In the genomic region with DNA sequence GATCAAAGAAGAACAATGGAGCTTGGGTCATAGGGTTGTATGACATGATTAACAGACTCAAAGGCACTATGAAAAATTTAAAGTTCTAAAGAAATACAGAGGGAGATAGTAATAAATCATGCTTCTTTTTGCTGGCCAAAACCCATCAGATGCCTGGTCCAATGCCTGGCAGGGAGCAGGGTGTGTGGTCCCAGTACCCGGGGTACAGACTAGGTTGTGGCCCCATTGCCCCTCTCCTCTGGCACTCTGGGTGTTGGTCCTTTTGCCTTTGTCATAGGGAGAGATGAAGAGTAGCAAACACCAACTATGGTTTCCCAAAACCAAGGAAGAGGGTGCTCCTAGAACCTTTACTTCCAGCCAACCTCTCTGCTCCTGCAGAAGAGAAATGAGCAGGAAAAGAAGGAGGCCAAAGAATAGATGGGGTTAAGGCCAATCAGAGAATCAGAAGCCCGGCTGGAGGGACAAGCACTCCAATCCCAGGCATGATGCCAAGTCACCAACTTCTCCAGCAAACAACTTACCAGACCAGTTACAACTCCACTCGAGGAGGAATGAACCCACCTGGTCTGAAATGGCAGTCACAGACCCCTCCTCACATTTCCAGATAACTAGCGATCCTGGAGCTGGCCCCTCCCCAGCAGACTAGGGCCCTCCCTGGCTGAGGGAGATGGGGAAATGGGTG, we compare ENCODE assay signal across 10 cellular contexts. TPM values are rescaled to one million over a fixed set of nuclear protein-coding genes. Genes with fewer than 3 reads are reported as not detected.
DNase-seq lines count a peak whose midpoint lies in the region; ATAC-seq, FAIRE-seq and TF ChIP-seq lines count a peak whose summit lies in the region.
"Had no signal": no experiment of that assay in that cellular context is flagged by ENCODE, and none has a peak within 500 bp of the region (broad histone marks: within the 10 kb centered on the region; RNA-seq: fewer than 3 reads in every experiment).

No MANE protein-coding gene starts in this region.

- peaks cover 46% of the 10 kb centered on the region for H3K27me3 Mint-ChIP-seq in activated naive CD4-positive, alpha-beta T cell treated with anti-CD3 and anti-CD28 coated beads, Interleukin-2, amount 50 U/mL, for 24 hours
- peaks cover 66% of the 10 kb centered on the region for H3K27me3 Mint-ChIP-seq in activated B cell treated with CpG ODN at 0.5 μM for 24 hours

- intact Hi-C loops in activated B cell treated with CpG ODN at 0.5 μM for 24 hours (cut with micrococcal nuclease) (no loop called here), HepG2 (cut with micrococcal nuclease; ENCODE audit: unreplicated experiment) (no loop called here), spleen (cut with DNase I; ENCODE audit: low total_unique reads) (no loop called here), transverse colon (cut with DNase I; ENCODE audit: low total_unique reads) (no loop called here)

- WGBS in HepG2 (ENCODE audit: low lambda C conversion rate), result 61% methylated on average over 4 of the region's 4 CpGs
- WGBS in spleen, 5 donors, result 28 to 41% (median 37%) methylated on average over 4 of the region's 4 CpGs
- WGBS in transverse colon (ENCODE audit: low coverage in 1 of 2), 2 donors, result 0 to 24% methylated on average over 1 to 4 of the region's 4 CpGs

- POLR2A ChIA-PET in activated B cell treated with CpG ODN at 0.5 μM for 24 hours (lab: Charles Lee) (interaction anchor here (1.0 kb wide), 1 partner anchor 71 kb away, joined by 3 read pairs; a partner anchor contains a TSS), HepG2 (lab: Yijun Ruan, JAX) (interaction anchor here (0.9 to 4.2 kb wide), 7 partner anchors 8 to 76 kb away, joined by 3 to 44 read pairs (median 4); a partner anchor contains a TSS)

- TF ChIP-seq POLR2A in HepG2 (IDR thresholded peaks at IDR 0.05; ENCODE audit: insufficient read depth in 1 of 2, low read depth in 2 of 2, low read length in 2 of 2) (no peak), spleen (IDR thresholded peaks at IDR 0.05) (no peak), transverse colon (IDR thresholded peaks at IDR 0.05) (no peak)

- peaks cover 20% of the 10 kb centered on the region for H3K4me1 Mint-ChIP-seq in activated naive CD4-positive, alpha-beta T cell treated with anti-CD3 and anti-CD28 coated beads, Interleukin-2, amount 50 U/mL, for 24 hours
- peaks cover 17% of the 10 kb centered on the region for H3K4me1 Mint-ChIP-seq in activated B cell treated with CpG ODN at 0.5 μM for 24 hours

- H2AFZ ChIP-seq in HepG2 (ENCODE audit: low read length), result no peak overlapping the region

- CTCF ChIA-PET in activated B cell treated with CpG ODN at 0.5 μM for 24 hours (lab: Charles Lee) (no interaction called here), HepG2 (lab: Yijun Ruan, JAX; ENCODE audit: low intra/inter-chr PET ratio, low total read pairs) (no interaction called here)

- no peak for TF ChIP-seq RAD21 in HepG2 (CRISPR knock-in tag; IDR thresholded peaks at IDR 0.05)

- H3K36me3 Mint-ChIP-seq in activated naive CD4-positive, alpha-beta T cell treated with anti-CD3 and anti-CD28 coated beads, Interleukin-2, amount 50 U/mL, for 24 hours, result no peaks in the 10 kb centered on the region
- H3K36me3 Mint-ChIP-seq in activated naive CD4-positive, alpha-beta T cell treated with anti-CD3 and anti-CD28 coated beads, Interleukin-2, amount 50 U/mL, for 72 hours, result peaks cover 5% of the 10 kb centered on the region in 2 donors
- H3K36me3 Mint-ChIP-seq in activated B cell treated with CpG ODN at 0.5 μM for 24 hours (ENCODE audit: low read depth), result no peaks in the 10 kb centered on the region

- H3K4me1 ChIP-seq in HepG2 (ENCODE audit: insufficient read depth, low read length), result peaks cover 72% of the 10 kb centered on the region
- peaks cover 11 to 26% (median 21%) of the 10 kb centered on the region in 6 donors for H3K4me1 ChIP-seq in spleen
- H3K4me1 ChIP-seq in transverse colon, result peaks cover 0 to 21% (median 12%) of the 10 kb centered on the region in 4 donors

- no peaks in the 10 kb centered on the region for H4K20me1 ChIP-seq in HepG2 (ENCODE audit: insufficient read depth, low read length)

- H3K9me3 Mint-ChIP-seq in activated naive CD4-positive, alpha-beta T cell treated with anti-CD3 and anti-CD28 coated beads, Interleukin-2, amount 50 U/mL, for 24 hours, result no peaks in the 10 kb centered on the region
- H3K9me3 Mint-ChIP-seq in activated naive CD4-positive, alpha-beta T cell treated with anti-CD3 and anti-CD28 coated beads, Interleukin-2, amount 50 U/mL, for 72 hours, result no peaks in the 10 kb centered on the region
- H3K9me3 Mint-ChIP-seq in activated B cell treated with CpG ODN at 0.5 μM for 24 hours, result no peaks in the 10 kb centered on the region

- no peak overlapping the region for H3K27ac Mint-ChIP-seq in activated naive CD4-positive, alpha-beta T cell treated with anti-CD3 and anti-CD28 coated beads, Interleukin-2, amount 50 U/mL, for 24 hours
- no peak overlapping the region for H3K27ac Mint-ChIP-seq in activated naive CD4-positive, alpha-beta T cell treated with anti-CD3 and anti-CD28 coated beads, Interleukin-2, amount 50 U/mL, for 72 hours
- H3K27ac Mint-ChIP-seq in activated B cell treated with CpG ODN at 0.5 μM for 24 hours, result no peak overlapping the region

- no peaks in the 10 kb centered on the region; a peak in 1 of 5 replicates for H3K27me3 ChIP-seq in HepG2 (ENCODE audit: control insufficient read depth in 1 of 2, insufficient read depth in 2 of 2, low read length in 2 of 2)
- peaks cover 0 to 100% (median 45%) of the 10 kb centered on the region in 7 donors for H3K27me3 ChIP-seq in spleen (replicated peaks in 1 of 7)
- H3K27me3 ChIP-seq in transverse colon, result peaks cover 85% of the 10 kb centered on the region

- 0 out of 2 replicates have a peak overlapping the region, but pooled peaks have one; percentile 33 for H3K9ac ChIP-seq in HepG2 (ENCODE audit: insufficient read depth, low read depth, low read length)

- no peak for DNase-seq in activated naive CD4-positive, alpha-beta T cell treated with anti-CD3 and anti-CD28 coated beads, Interleukin-2, amount 50 U/mL, for 72 hours (ENCODE audit: low spot score in 2 of 2)
- DNase-seq in activated B cell treated with CpG ODN at 0.5 μM for 24 hours, result no peak
- no peak for DNase-seq in HepG2 (ENCODE audit: low spot score)
- DNase-seq in spleen, result peak; percentile 35
- DNase-seq in transverse colon, result no peak
- DNase-seq: NCI-H1694 treated with DMSO at 0.1 percent for 48 hours had no signal

- no peak overlapping the region for H3K27ac ChIP-seq in HepG2 (ENCODE audit: extremely low read length, insufficient read depth, low read length)
- no peak overlapping the region for H3K27ac ChIP-seq in spleen
- no peak overlapping the region for H3K27ac ChIP-seq in transverse colon
- H3K27ac ChIP-seq: esophagus muscularis mucosa had no signal

- H3K4me3 Mint-ChIP-seq in activated naive CD4-positive, alpha-beta T cell treated with anti-CD3 and anti-CD28 coated beads, Interleukin-2, amount 50 U/mL, for 24 hours, result peak overlapping the region; percentile 69
- peak overlapping the region; percentile 46 for H3K4me3 Mint-ChIP-seq in activated B cell treated with CpG ODN at 0.5 μM for 24 hours

- H3K9me3 ChIP-seq in HepG2 (ENCODE audit: low read length), result no peaks in the 10 kb centered on the region
- H3K9me3 ChIP-seq in spleen, result no peaks in the 10 kb centered on the region
- no peaks in the 10 kb centered on the region for H3K9me3 ChIP-seq in transverse colon
- H3K9me3 ChIP-seq: esophagus muscularis mucosa had no signal

- TF ChIP-seq CTCF in activated B cell treated with CpG ODN at 0.5 μM for 24 hours (IDR thresholded peaks at IDR 0.05), result no peak
- no peak for TF ChIP-seq CTCF in HepG2 (CRISPR knock-in tag; IDR thresholded peaks at IDR 0.05)
- TF ChIP-seq CTCF in spleen (IDR thresholded peaks at IDR 0.05 in 8 of 11, conservative IDR thresholded peaks at IDR 0.05 in 3 of 11), result no peak
- TF ChIP-seq CTCF in transverse colon (IDR thresholded peaks at IDR 0.05), result no peak

- H3K4me2 ChIP-seq in HepG2 (ENCODE audit: low read depth, low read length), result peak overlapping the region; percentile 93

- H3K36me3 ChIP-seq in HepG2 (replicated peaks in 1 of 2; ENCODE audit: control insufficient read depth in 1 of 2, insufficient read depth in 2 of 2, low read length in 2 of 2), result peaks cover 12 to 42% of the 10 kb centered on the region in 2 experiments; a peak in 4 of 5 replicates
- no peaks in the 10 kb centered on the region for H3K36me3 ChIP-seq in spleen
- H3K36me3 ChIP-seq in transverse colon, result no peaks in the 10 kb centered on the region
- H3K36me3 ChIP-seq: esophagus muscularis mucosa had no signal

- peaks cover 40% of the 10 kb centered on the region for H3K79me2 ChIP-seq in HepG2 (ENCODE audit: insufficient read depth, low read length)

- H3K4me3 ChIP-seq in HepG2 (replicated peaks in 1 of 3; ENCODE audit: insufficient read depth in 1 of 3, low read depth in 2 of 3, low read length in 3 of 3) (peak overlapping the region; percentile 41 to 92 (median 43); a peak in 5 of 6 replicates), spleen (peak overlapping the region in 1 of 8 donors; percentile 68), transverse colon (no peak overlapping the region)

- in situ Hi-C loops in HepG2 (cut with HindIII; ENCODE audit: extremely low pct_ligation_motif_present, low pct_unique_long_range_greater_than_20kb), result no loop called here
- in situ Hi-C loops in transverse colon (cut with MboI; ENCODE audit: low pct_ligation_motif_present in 1 of 4, low pct_unique_long_range_greater_than_20kb in 1 of 4, low sequenced_read_pairs in 3 of 4), result no loop called here

- no peak for ATAC-seq in activated naive CD4-positive, alpha-beta T cell treated with anti-CD3 and anti-CD28 coated beads, Interleukin-2, amount 50 U/mL, for 72 hours
- ATAC-seq in activated B cell treated with CpG ODN at 0.5 μM for 24 hours (ENCODE audit: low read depth) (no peak), HepG2 (no peak), GM21515 (IDR thresholded peaks at IDR 0.05; ENCODE audit: unreplicated experiment) (no peak), SK-N-SH treated with all-trans-retinoic acid at 6 μM for 48 hours (no peak)

- no TSS peak for BruUV-seq in HepG2 (replicated peaks; lab: Mats Ljungman, UMichigan)

- no peak for FAIRE-seq in HepG2 (lab: Jason Lieb, UNC)

- TF ChIP-seq EP300 in HepG2 (IDR thresholded peaks at IDR 0.05; ENCODE audit: low read depth in 2 of 2, low read length in 2 of 2), result no peak
- no peak for TF ChIP-seq EP300 in HepG2 (CRISPR knock-in tag; IDR thresholded peaks at IDR 0.05; ENCODE audit: borderline replicate concordance)
- no peak for TF ChIP-seq EP300 in transverse colon (IDR thresholded peaks at IDR 0.05; ENCODE audit: low read depth)

RNA-seq across cellular contexts. Expression of a gene that starts 1.8 kb away (rescaled TPM):
- not detected for total RNA-seq in activated naive CD4-positive, alpha-beta T cell treated with anti-CD3 and anti-CD28 coated beads, Interleukin-2, amount 50 U/mL, for 72 hours
- not detected in 2 replicates for total RNA-seq in activated B cell treated with CpG ODN at 0.5 μM for 24 hours
- 31.2 and 51.8 TPM in 2 replicates for total RNA-seq in HepG2 (2016; rRNA removed; fragmentation: Illumina TruSeq; extraction: Trizol)
- total RNA-seq in HepG2 (2016; cell fraction: cytosol; rRNA removed; fragmentation: Illumina TruSeq; extraction: Trizol; ENCODE audit: low read depth), result 9.5 and 9.8 TPM in 2 replicates
- 29.4 and 52.8 TPM in 2 replicates for total RNA-seq in HepG2 (2016; cell fraction: insoluble cytoplasmic fraction; rRNA removed; fragmentation: Illumina TruSeq; extraction: Trizol)
- 40.5 and 40.6 TPM in 2 replicates for total RNA-seq in HepG2 (2016; cell fraction: membrane; rRNA removed; fragmentation: Illumina TruSeq; extraction: Trizol)
- total RNA-seq in HepG2 (2016; cell fraction: nucleus; rRNA removed; fragmentation: Illumina TruSeq; extraction: Trizol), result 59.8 and 72.1 TPM in 2 replicates
- 30.1 and 35.7 TPM in 2 replicates for polyA plus RNA-seq in HepG2 (2011; rRNA removed)
- polyA plus RNA-seq in HepG2 (2011; cell fraction: cytosol; rRNA removed), result 21.8 and 38.4 TPM in 2 replicates
- polyA plus RNA-seq in HepG2 (2011; cell fraction: nucleus; rRNA removed), result 46.7 and 64.4 TPM in 2 replicates
- polyA plus RNA-seq in HepG2 (2012), result 27.1 and 28.5 TPM in 2 replicates
- 14.9 and 15.4 TPM in 2 replicates for polyA plus RNA-seq in HepG2 (2016; cell fraction: cytosol; fragmentation: Illumina TruSeq; extraction: Trizol; ENCODE audit: low read depth)
- 40.4 and 49.0 TPM in 2 replicates for polyA plus RNA-seq in HepG2 (2016; cell fraction: insoluble cytoplasmic fraction; fragmentation: Illumina TruSeq; extraction: Trizol; ENCODE audit: low read depth)
- polyA plus RNA-seq in HepG2 (2016; cell fraction: membrane; fragmentation: Illumina TruSeq; extraction: Trizol; ENCODE audit: low read depth), result 39.5 and 45.0 TPM in 2 replicates
- polyA plus RNA-seq in HepG2 (2016; cell fraction: nucleus; fragmentation: Illumina TruSeq; extraction: Trizol; ENCODE audit: insufficient read depth, low read depth), result 130 and 131 TPM in 2 replicates
- 0.07 and 131 TPM in 2 replicates for polyA minus RNA-seq in HepG2 (2011; rRNA and poly(A)+ RNA removed; ENCODE audit: low replicate concordance)
- polyA minus RNA-seq in HepG2 (2011; cell fraction: cytosol; rRNA and poly(A)+ RNA removed), result 57.3 and 61.0 TPM in 2 replicates
- polyA minus RNA-seq in HepG2 (2011; cell fraction: nucleus; rRNA and poly(A)+ RNA removed), result 23.1 and 27.6 TPM in 2 replicates
- under 1 TPM in 1 of 7 donors, not detected in 6; 0.34 TPM for total RNA-seq in spleen
- under 1 TPM in 2 of 3 donors, not detected in 1; 0.03 TPM for polyA plus RNA-seq in spleen
- not detected for total RNA-seq in transverse colon

RNA-seq across cellular contexts. Expression of a gene that starts 46.7 kb away (rescaled TPM):
- under 1 TPM; 0.10 to 0.39 TPM for total RNA-seq in activated naive CD4-positive, alpha-beta T cell treated with anti-CD3 and anti-CD28 coated beads, Interleukin-2, amount 50 U/mL, for 72 hours
- total RNA-seq in activated B cell treated with CpG ODN at 0.5 μM for 24 hours, result not detected in 2 replicates
- 0.87 and 1.1 TPM in 2 replicates for total RNA-seq in HepG2 (2016; rRNA removed; fragmentation: Illumina TruSeq; extraction: Trizol)
- 0.09 and 0.30 TPM in 2 replicates for total RNA-seq in HepG2 (2016; cell fraction: cytosol; rRNA removed; fragmentation: Illumina TruSeq; extraction: Trizol; ENCODE audit: low read depth)
- 0.76 and 0.89 TPM in 2 replicates for total RNA-seq in HepG2 (2016; cell fraction: insoluble cytoplasmic fraction; rRNA removed; fragmentation: Illumina TruSeq; extraction: Trizol)
- total RNA-seq in HepG2 (2016; cell fraction: membrane; rRNA removed; fragmentation: Illumina TruSeq; extraction: Trizol), result 0.46 and 0.55 TPM in 2 replicates
- 1.1 and 1.5 TPM in 2 replicates for total RNA-seq in HepG2 (2016; cell fraction: nucleus; rRNA removed; fragmentation: Illumina TruSeq; extraction: Trizol)
- polyA plus RNA-seq in HepG2 (2011; rRNA removed), result 0.39 and 0.55 TPM in 2 replicates
- polyA plus RNA-seq in HepG2 (2011; cell fraction: cytosol; rRNA removed), result 0.42 and 0.45 TPM in 2 replicates
- 1.8 and 2.0 TPM in 2 replicates for polyA plus RNA-seq in HepG2 (2011; cell fraction: nucleus; rRNA removed)
- polyA plus RNA-seq in HepG2 (2012), result 0.30 and 0.49 TPM in 2 replicates
- 0.12 and 0.17 TPM in 2 replicates for polyA plus RNA-seq in HepG2 (2016; cell fraction: cytosol; fragmentation: Illumina TruSeq; extraction: Trizol; ENCODE audit: low read depth)
- 1.1 and 1.3 TPM in 2 replicates for polyA plus RNA-seq in HepG2 (2016; cell fraction: insoluble cytoplasmic fraction; fragmentation: Illumina TruSeq; extraction: Trizol; ENCODE audit: low read depth)
- 0.44 and 0.58 TPM in 2 replicates for polyA plus RNA-seq in HepG2 (2016; cell fraction: membrane; fragmentation: Illumina TruSeq; extraction: Trizol; ENCODE audit: low read depth)
- polyA plus RNA-seq in HepG2 (2016; cell fraction: nucleus; fragmentation: Illumina TruSeq; extraction: Trizol; ENCODE audit: insufficient read depth, low read depth), result 2.5 and 2.7 TPM in 2 replicates
- polyA minus RNA-seq in HepG2 (2011; rRNA and poly(A)+ RNA removed; ENCODE audit: low replicate concordance), result 0.56 and 0.68 TPM in 2 replicates
- 0.59 and 0.79 TPM in 2 replicates for polyA minus RNA-seq in HepG2 (2011; cell fraction: cytosol; rRNA and poly(A)+ RNA removed)
- 0.64 and 1.5 TPM in 2 replicates for polyA minus RNA-seq in HepG2 (2011; cell fraction: nucleus; rRNA and poly(A)+ RNA removed)
- total RNA-seq in spleen, result 1 to 10 TPM in 2 of 7 donors, under 1 TPM in 5; 0.13 to 2.8 (median 0.75) TPM
- polyA plus RNA-seq in spleen, result 1 to 10 TPM in 2 of 3 donors, under 1 TPM in 1; 0.58 to 1.2 (median 1.0) TPM
- total RNA-seq in transverse colon, result under 1 TPM in 3 of 4 donors, not detected in 1; 0.16 to 0.80 (median 0.55) TPM

Comparison
In these comparisons a context has a peak if more than half of its experiments do, and no peak if none do; other contexts are left out.
1. H3K4me3 ChIP-seq: peak in HepG2 (3 of 3); none in transverse colon (0 of 4).
2. RNA of a gene that starts 1.8 kb away (total RNA-seq): 9.5 to 72.1 TPM in HepG2; not detected in activated naive CD4-positive, alpha-beta T cell treated with anti-CD3 and anti-CD28 coated beads, Interleukin-2, amount 50 U/mL, for 72 hours, not detected in activated B cell treated with CpG ODN at 0.5 μM for 24 hours, 0.34 TPM in spleen and not detected in transverse colon; every median in the first group is over 4 times any median in the second.